Comparison of ENCODE assay signal across 10 cellular contexts in the genomic region with DNA sequence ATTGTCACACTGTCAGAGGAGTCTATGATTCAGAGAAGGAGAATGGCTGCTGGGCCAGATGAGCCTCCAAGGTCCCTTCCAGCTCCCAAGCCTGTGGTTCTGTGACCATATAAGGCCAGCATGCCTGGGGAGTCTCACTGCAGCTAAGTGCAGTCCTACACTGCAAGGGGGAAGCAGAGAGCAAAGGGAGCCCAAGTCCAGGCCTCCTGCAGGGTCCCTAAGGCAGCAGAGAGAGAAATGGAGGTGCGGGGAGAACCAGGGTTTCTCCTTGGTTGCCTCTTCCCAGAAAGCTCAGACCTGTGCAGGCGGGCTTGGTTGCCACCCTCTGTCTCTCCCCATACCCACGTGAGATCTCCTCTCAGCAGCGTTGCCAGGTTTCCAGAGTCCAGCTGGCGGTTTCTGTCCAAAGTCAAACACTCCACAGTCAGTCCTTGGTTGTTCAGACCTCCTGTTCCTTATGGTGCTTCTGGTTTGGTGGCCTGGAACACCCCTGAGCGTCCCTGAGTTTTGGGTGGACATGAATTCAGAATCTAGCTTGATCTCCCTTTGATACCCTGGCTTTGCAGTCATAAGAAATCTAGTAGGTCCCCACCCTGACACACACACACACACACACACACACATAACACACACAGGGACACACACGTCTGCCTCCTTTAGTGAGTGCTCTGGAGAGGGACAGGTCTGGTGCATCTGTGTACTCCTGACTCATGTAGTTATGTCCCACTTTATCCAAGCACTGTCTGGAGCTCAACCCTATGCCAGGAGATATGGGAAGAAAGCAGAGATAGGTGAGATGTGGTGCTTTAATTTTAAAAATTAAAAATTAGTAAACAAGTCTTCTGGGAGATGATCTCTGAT.
DNase-seq lines count a peak whose midpoint lies in the region; ATAC-seq and TF ChIP-seq lines count a peak whose summit lies in the region.
"Had no signal": no experiment of that assay in that cellular context is flagged by ENCODE, and none has a peak within 500 bp of the region (broad histone marks: within the 10 kb centered on the region; RNA-seq: fewer than 3 reads in every experiment).

No MANE protein-coding gene starts in this region.

- H3K27ac ChIP-seq in BLaER1 (no peak overlapping the region), cardiac muscle cell (peak overlapping the region; percentile 96)
- H3K27ac ChIP-seq: SK-N-MC had no signal

- no peak overlapping the region for H3K4me3 ChIP-seq in BLaER1
- no peak overlapping the region for H3K4me3 ChIP-seq in cardiac muscle cell
- H3K4me3 ChIP-seq: SK-N-MC had no signal

- peak; percentile 88 for DNase-seq in RPMI7951 (ENCODE audit: low read depth)
- peak; percentile 70 to 90 for DNase-seq in cardiac muscle cell (ENCODE audit: low read depth in 1 of 2, low spot score in 1 of 2)
- peak; percentile 65 for DNase-seq in occipital lobe (lab: John Stamatoyannopoulos, UW)
- no peak for DNase-seq in AML-193 (lab: John Stamatoyannopoulos, UW)
- DNase-seq in SIG-M5 (lab: John Stamatoyannopoulos, UW): no peak
- no peak for DNase-seq in GM19238 (ENCODE audit: insufficient read length, low spot score)
- DNase-seq: stimulated activated CD4-positive, alpha-beta T cell treated with anti-CD3 and anti-CD28 coated beads, Interleukin-4, amount 100 ng/mL, for 1 hour had no signal

- TF ChIP-seq CTCF in cardiac muscle cell (IDR thresholded peaks at IDR 0.05; ENCODE audit: low read depth, low read length): peak; percentile 26

- peaks cover 18% of the 10 kb centered on the region for H3K9me3 ChIP-seq in BLaER1
- no peaks in the 10 kb centered on the region for H3K9me3 ChIP-seq in cardiac muscle cell (ENCODE audit: low read depth)

- H3K4me1 ChIP-seq in BLaER1 (peaks cover 41% of the 10 kb centered on the region), cardiac muscle cell (ENCODE audit: low read depth) (peaks cover 12% of the 10 kb centered on the region)

- no peaks in the 10 kb centered on the region for H3K27me3 ChIP-seq in BLaER1
- no peaks in the 10 kb centered on the region for H3K27me3 ChIP-seq in cardiac muscle cell

- no peaks in the 10 kb centered on the region for H3K36me3 ChIP-seq in BLaER1
- no peaks in the 10 kb centered on the region for H3K36me3 ChIP-seq in cardiac muscle cell

- no peaks in the 10 kb centered on the region for H4K20me1 ChIP-seq in BLaER1

- peak overlapping the region; percentile 55 for H3K4me2 ChIP-seq in BLaER1

- no peak overlapping the region for H3K9ac ChIP-seq in BLaER1

- no peak for ATAC-seq in GM21390 (IDR thresholded peaks at IDR 0.05; ENCODE audit: unreplicated experiment)

Comparison
In these comparisons a context has a peak if more than half of its experiments do, and no peak if none do; other contexts are left out.
1. DNase-seq: peak in RPMI7951 (single experiment), cardiac muscle cell (2 of 2) and occipital lobe (single experiment); none in AML-193 (0 of 2), SIG-M5 (single experiment) and GM19238 (single experiment).